Comparison of ENCODE assay signal across 25 cellular contexts in the genomic region with DNA sequence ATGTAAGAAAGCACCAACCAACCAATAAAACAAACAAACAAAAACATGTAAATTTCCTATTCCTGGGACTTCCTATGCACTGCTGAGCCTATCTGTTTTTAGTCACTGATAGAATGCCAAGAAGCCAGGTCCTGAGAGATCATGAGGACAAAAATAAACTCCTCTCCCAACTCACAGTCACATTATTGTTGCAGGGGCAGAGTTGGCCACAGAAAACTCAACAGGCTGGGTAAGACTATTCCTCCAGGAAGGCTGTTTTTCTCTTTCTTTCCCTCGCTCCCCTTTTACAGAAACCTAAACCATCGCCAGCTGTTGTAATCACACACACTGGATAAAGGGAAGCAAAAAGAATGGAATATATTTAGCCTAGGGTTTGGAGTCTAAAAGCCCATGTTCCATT. TPM values are rescaled to one million over a fixed set of nuclear protein-coding genes. Genes with fewer than 3 reads are reported as not detected.
DNase-seq lines count a peak whose midpoint lies in the region; ATAC-seq and TF ChIP-seq lines count a peak whose summit lies in the region.
"Had no signal": no experiment of that assay in that cellular context is flagged by ENCODE, and none has a peak within 500 bp of the region (broad histone marks: within the 10 kb centered on the region; RNA-seq: fewer than 3 reads in every experiment).

No MANE protein-coding gene starts in this region.

- peaks cover 4 to 13% (median 5%) of the 10 kb centered on the region in 3 donors for H3K4me1 Mint-ChIP-seq in IgD-negative memory B cell

- H3K36me3 ChIP-seq in right atrium auricular region (no peaks in the 10 kb centered on the region), skeletal muscle tissue (ENCODE audit: control insufficient read depth in 3 of 3, insufficient read depth in 3 of 3, low read length in 3 of 3) (no peaks in the 10 kb centered on the region)
- H3K36me3 ChIP-seq: BLaER1 treated with 17β-estradiol and CSF1 and Interleukin-3, amounts not matched to agents 10 nM and 100 nM had no signal

- peak overlapping the region in 1 of 4 donors; percentile 83 for H3K4me3 Mint-ChIP-seq in IgD-negative memory B cell
- H3K4me3 Mint-ChIP-seq: activated T-cell treated with anti-CD3 and anti-CD28 coated beads, Interleukin-2, amount 50 U/mL, for 24 hours had no signal

- H3K27ac ChIP-seq in coronary artery (peak overlapping the region; percentile 60 to 68), right atrium auricular region (peak overlapping the region; percentile 69 to 77), skeletal muscle tissue (ENCODE audit: low read depth, low read length) (peak overlapping the region; percentile 59)
- H3K27ac ChIP-seq: BLaER1 treated with 17β-estradiol and CSF1 and Interleukin-3, amounts not matched to agents 10 nM and 100 nM had no signal

- peak overlapping the region; percentile 4 to 28 (median 7) for H3K9ac ChIP-seq in skeletal muscle tissue (ENCODE audit: low read depth in 1 of 3, low read length in 3 of 3)
- H3K9ac ChIP-seq: BLaER1 treated with 17β-estradiol and CSF1 and Interleukin-3, amounts not matched to agents 10 nM and 100 nM had no signal

- H3K36me3 Mint-ChIP-seq in IgD-negative memory B cell, result no peaks in the 10 kb centered on the region

- H3K9me3 ChIP-seq in right atrium auricular region (no peaks in the 10 kb centered on the region), skeletal muscle tissue (ENCODE audit: control insufficient read depth in 3 of 3, low read length in 3 of 3) (no peaks in the 10 kb centered on the region)
- H3K9me3 ChIP-seq: Caco-2 had no signal

- H3K4me3 ChIP-seq in coronary artery (no peak overlapping the region), right atrium auricular region (no peak overlapping the region), skeletal muscle tissue (ENCODE audit: low read length in 3 of 3) (peak overlapping the region in 1 of 3 donors; percentile 17)
- H3K4me3 ChIP-seq: BLaER1 treated with 17β-estradiol and CSF1 and Interleukin-3, amounts not matched to agents 10 nM and 100 nM; lung had no signal

- no peak for ATAC-seq in HG03460 (IDR thresholded peaks at IDR 0.05; ENCODE audit: unreplicated experiment)

- H3K27me3 Mint-ChIP-seq in IgD-negative memory B cell, result peaks cover 1% of the 10 kb centered on the region

- H3K4me1 ChIP-seq in right atrium auricular region (peaks cover 0 to 8% of the 10 kb centered on the region in 2 donors), skeletal muscle tissue (ENCODE audit: control insufficient read depth in 3 of 3, insufficient read depth in 3 of 3, low read length in 3 of 3) (peaks cover 5 to 9% (median 8%) of the 10 kb centered on the region in 3 donors)
- H3K4me1 ChIP-seq: Caco-2 had no signal

- H3K27me3 ChIP-seq in right atrium auricular region (no peaks in the 10 kb centered on the region), skeletal muscle tissue (ENCODE audit: control insufficient read depth in 3 of 3, insufficient read depth in 3 of 3, low read length in 3 of 3) (no peaks in the 10 kb centered on the region)
- H3K27me3 ChIP-seq: BLaER1 treated with 17β-estradiol and CSF1 and Interleukin-3, amounts not matched to agents 10 nM and 100 nM had no signal

- peak overlapping the region in 2 of 3 donors; percentile 39 to 85 for H3K27ac Mint-ChIP-seq in IgD-negative memory B cell
- H3K27ac Mint-ChIP-seq: activated T-cell treated with anti-CD3 and anti-CD28 coated beads, Interleukin-2, amount 50 U/mL, for 24 hours had no signal

- DNase-seq in coronary artery (ENCODE audit: low spot score) (no peak), right atrium auricular region (ENCODE audit: low spot score) (no peak), cortex of kidney (lab: John Stamatoyannopoulos, UW) (no peak), HK-2 (ENCODE audit: unreplicated experiment) (no peak)
- no peak for DNase-seq in activated effector memory CD4-positive, alpha-beta T cell treated with anti-CD3 and anti-CD28 coated beads, Interleukin-2, amount 50 U/mL, for 16 hours
- DNase-seq: ACHN; activated CD4-positive, alpha-beta T cell treated with anti-CD3 and anti-CD28 coated beads for 1 hour; activated naive CD4-positive, alpha-beta T cell treated with Interleukin-2 at 50 U/mL for 16 hours; activated T-cell treated with anti-CD3 and anti-CD28 coated beads, Interleukin-2, amount 50 U/mL, for 24 hours; amniotic stem cell; Caco-2; DND-41; H7; islet precursor cell; NCI-H146; NCI-H69; nucleus accumbens; stimulated activated CD4-positive, alpha-beta T cell treated with anti-CD3 and anti-CD28 coated beads, Interleukin-15, amount 100 ng/mL, for 24 hours; stimulated activated CD8-positive, alpha-beta memory T cell treated with anti-CD3 and anti-CD28 coated beads, Interleukin-4, amount 100 ng/mL, for 48 hours; substantia nigra had no signal

- no peaks in the 10 kb centered on the region for H3K9me3 Mint-ChIP-seq in IgD-negative memory B cell
- H3K9me3 Mint-ChIP-seq: activated T-cell treated with anti-CD3 and anti-CD28 coated beads, Interleukin-2, amount 50 U/mL, for 24 hours had no signal

- TF ChIP-seq CTCF in coronary artery (IDR thresholded peaks at IDR 0.05), result no peak
- no peak for TF ChIP-seq CTCF in right atrium auricular region (IDR thresholded peaks at IDR 0.05)

RNA-seq across cellular contexts. Expression of gene METAP2, which starts 55.8 kb away (rescaled TPM):
- 37.5 TPM for polyA plus RNA-seq in IgD-negative memory B cell
- total RNA-seq in right atrium auricular region, result 10 to 100 TPM; 40.8 to 52.1 TPM
- total RNA-seq in skeletal muscle tissue, result 55.8 TPM
